Comparison of ENCODE assay signal across 8 cellular contexts in the genomic region with DNA sequence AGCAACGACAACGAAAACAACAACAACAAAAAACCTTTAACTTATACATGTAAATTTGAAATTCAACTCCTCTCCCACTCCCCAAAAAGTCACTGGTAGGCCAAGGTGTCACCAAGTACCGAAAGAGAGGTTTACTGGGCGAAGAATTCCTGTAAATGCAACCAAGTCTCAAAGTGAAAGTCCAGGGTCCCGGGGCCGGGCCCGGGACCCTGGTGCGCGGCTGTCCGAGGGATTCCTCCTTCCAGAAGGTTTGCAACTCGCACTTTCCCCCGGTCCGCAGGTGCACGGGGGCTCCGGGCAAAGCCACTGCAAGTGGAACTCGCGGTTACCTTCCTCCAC. TPM values are rescaled to one million over a fixed set of nuclear protein-coding genes. Genes with fewer than 3 reads are reported as not detected.
DNase-seq lines count a peak whose midpoint lies in the region; ATAC-seq, FAIRE-seq and TF ChIP-seq lines count a peak whose summit lies in the region.

No MANE protein-coding gene starts in this region.

- H3K14ac ChIP-seq in IMR-90 (replicated peaks; ENCODE audit: low read depth, low read length): peak overlapping the region; percentile 96

- peak overlapping the region in 1 of 2 experiments; percentile 79; a peak in 2 of 4 replicates for H4K8ac ChIP-seq in IMR-90 (ENCODE audit: low read depth in 2 of 2, low read length in 2 of 2)

- H3K9ac ChIP-seq in IMR-90 (ENCODE audit: low read depth, low read length): peak overlapping the region; percentile 95
- H3K9ac ChIP-seq in mucosa of stomach (ENCODE audit: low read length): peak overlapping the region; percentile 86

- no peak overlapping the region for H2BK15ac ChIP-seq in IMR-90 (ENCODE audit: low read depth, low read length)

- H4K20me1 ChIP-seq in IMR-90 (ENCODE audit: insufficient read depth, low read length): peaks cover 52% of the 10 kb centered on the region

- peaks cover 11 to 50% of the 10 kb centered on the region in 2 experiments for H3K79me1 ChIP-seq in IMR-90 (ENCODE audit: low read depth in 1 of 2, low read length in 2 of 2)

- no peak for ATAC-seq in IMR-90 (ENCODE audit: low read depth)

- no peak for TF ChIP-seq RAD21 in IMR-90 (IDR thresholded peaks at IDR 0.05; ENCODE audit: low read length)

- in situ Hi-C loops in IMR-90 (cut with MboI; ENCODE audit: low sequenced_read_pairs): loop anchor here (5.0 kb wide), 1 partner anchor 76 kb away; no protein-coding TSS in a partner anchor

- H3K23ac ChIP-seq in IMR-90 (ENCODE audit: low read depth, low read length): peak overlapping the region; percentile 95

- H3K4ac ChIP-seq in IMR-90 (ENCODE audit: low read depth, low read length): peak overlapping the region; percentile 83

- H2AFZ ChIP-seq in IMR-90 (replicated peaks; ENCODE audit: low read length, poor library complexity): peak overlapping the region; percentile 86

- POLR2A ChIA-PET in A673 (lab: Charles Lee; ENCODE audit: low non-redundant PET): no interaction called here
- POLR2A ChIA-PET in IMR-90 (lab: Charles Lee; ENCODE audit: unreplicated experiment): no interaction called here
- POLR2A ChIA-PET in GM10248 (lab: Yijun Ruan, JAX): no interaction called here

- H3K4me2 ChIP-seq in IMR-90 (ENCODE audit: low read depth, low read length): peak overlapping the region; percentile 93

- H3K4me1 ChIP-seq in A673 (ENCODE audit: insufficient read depth, low read length, poor library complexity, severe bottlenecking) (peaks cover 43% of the 10 kb centered on the region), IMR-90 (ENCODE audit: control insufficient read depth, insufficient read depth, low read length) (peaks cover 12% of the 10 kb centered on the region), mucosa of stomach (ENCODE audit: control insufficient read depth, insufficient read depth, low read length) (peaks cover 28% of the 10 kb centered on the region)

- DNase-seq in A673 (ENCODE audit: low spot score) (no peak), IMR-90 (no peak), bronchial epithelial cell (ENCODE audit: low read depth) (no peak), hippocampal formation (lab: John Stamatoyannopoulos, UW) (no peak), D341Med (ENCODE audit: low spot score) (no peak), amygdala (lab: John Stamatoyannopoulos, UW) (no peak), GM10248 (ENCODE audit: extremely low spot score) (no peak)

- dilution Hi-C loops in IMR-90 (cut with HindIII; ENCODE audit: low sequenced_read_pairs, unreplicated experiment): no loop called here

- peaks cover 13% of the 10 kb centered on the region for H3K9me1 ChIP-seq in IMR-90 (ENCODE audit: insufficient read depth, low read length)

- H3K4me3 ChIP-seq in A673 (ENCODE audit: low read depth, low read length, poor library complexity, severe bottlenecking) (peak overlapping the region; percentile 95), IMR-90 (ENCODE audit: insufficient read depth, low read depth, low read length) (peak overlapping the region; percentile 74), bronchial epithelial cell (ENCODE audit: low read depth, low read length) (peak overlapping the region; percentile 73), mucosa of stomach (ENCODE audit: low read length) (peak overlapping the region; percentile 65)

- BruUV-seq in A673 (replicated peaks; lab: Mats Ljungman, UMichigan) (no TSS peak), IMR-90 (replicated peaks; lab: Mats Ljungman, UMichigan) (no TSS peak)

- 0% methylated on average over 5 of the region's 17 CpGs; no CpG with 5 or more reads in 1 of the 2 experiments for WGBS in IMR-90 (ENCODE audit: extremely low coverage in 2 of 2, insufficient read length in 1 of 2), 2 experiments

- peak overlapping the region; percentile 87 for H2BK5ac ChIP-seq in IMR-90 (ENCODE audit: low read depth, low read length, poor library complexity, severe bottlenecking)

- H3K27me3 ChIP-seq in A673 (replicated peaks; ENCODE audit: insufficient read depth, low read depth, low read length, poor library complexity) (no peaks in the 10 kb centered on the region), IMR-90 (ENCODE audit: control insufficient read depth, insufficient read depth, low read length) (no peaks in the 10 kb centered on the region), bronchial epithelial cell (ENCODE audit: control insufficient read depth, insufficient read depth, low read length) (no peaks in the 10 kb centered on the region), mucosa of stomach (ENCODE audit: control insufficient read depth, insufficient read depth, low read length) (no peaks in the 10 kb centered on the region)

- intact Hi-C loops in A673 (cut with micrococcal nuclease; ENCODE audit: unreplicated experiment): no loop called here
- intact Hi-C loops in IMR-90 (cut with micrococcal nuclease): loop anchor here (2.0 to 5.0 kb wide), 5 partner anchors 69 to 266 kb away; no protein-coding TSS in a partner anchor

- CTCF ChIA-PET in A673 (lab: Charles Lee) (no interaction called here), IMR-90 (lab: Yijun Ruan, JAX) (no interaction called here), GM10248 (lab: Yijun Ruan, JAX) (no interaction called here)

- H2BK20ac ChIP-seq in IMR-90 (ENCODE audit: low read depth, low read length): no peak overlapping the region; the same call in 1 of the 2 replicates

- peak overlapping the region; percentile 74 for H3K18ac ChIP-seq in IMR-90 (ENCODE audit: low read depth, low read length)

- TF ChIP-seq CTCF in A673 (conservative IDR thresholded peaks at IDR 0.05; ENCODE audit: low read depth, low read length) (no peak), IMR-90 (conservative IDR thresholded peaks at IDR 0.05; ENCODE audit: low read depth, low read length) (no peak), bronchial epithelial cell (IDR thresholded peaks at IDR 0.05; ENCODE audit: insufficient read depth, low read length, severe bottlenecking) (no peak), GM10248 (IDR thresholded peaks at IDR 0.05; ENCODE audit: control extremely low read depth, extremely low read depth, low read depth, missing control alignments) (no peak)

- H2AK9ac ChIP-seq in IMR-90 (replicated peaks; ENCODE audit: low read depth, low read length, poor library complexity): peak overlapping the region; percentile 94

- H3K9me3 ChIP-seq in A673 (ENCODE audit: low read depth, low read length, poor library complexity, severe bottlenecking) (no peaks in the 10 kb centered on the region), IMR-90 (ENCODE audit: control insufficient read depth, insufficient read depth, low read length) (no peaks in the 10 kb centered on the region), mucosa of stomach (ENCODE audit: control insufficient read depth, low read length) (no peaks in the 10 kb centered on the region)

- H3K27ac ChIP-seq in A673 (ENCODE audit: low read depth, low read length, poor library complexity, severe bottlenecking) (peak overlapping the region; percentile 93), IMR-90 (ENCODE audit: insufficient read depth, low read length) (peak overlapping the region; percentile 73)

- H4K91ac ChIP-seq in IMR-90 (ENCODE audit: insufficient read depth, low read depth, low read length): 0 out of 2 replicates have a peak overlapping the region, but pooled peaks have one; percentile 51

- no peak for FAIRE-seq in bronchial epithelial cell (lab: Jason Lieb, UNC)

- H3K36me3 ChIP-seq in A673 (ENCODE audit: insufficient read depth, low read length, poor library complexity, severe bottlenecking) (no peaks in the 10 kb centered on the region), IMR-90 (ENCODE audit: control insufficient read depth, insufficient read depth, low read length) (no peaks in the 10 kb centered on the region), bronchial epithelial cell (ENCODE audit: control insufficient read depth, insufficient read depth, low read length) (no peaks in the 10 kb centered on the region), mucosa of stomach (ENCODE audit: control insufficient read depth, insufficient read depth, low read length) (no peaks in the 10 kb centered on the region)

- H2BK120ac ChIP-seq in IMR-90 (ENCODE audit: low read depth, low read length): peak overlapping the region; percentile 66

- no peak for TF ChIP-seq POLR2A in IMR-90 (IDR thresholded peaks at IDR 0.05; ENCODE audit: low read depth, low read length)

- H4K5ac ChIP-seq in IMR-90 (ENCODE audit: low read depth, low read length): peak overlapping the region; percentile 56; the same call in 1 of the 2 replicates

- peak overlapping the region; percentile 60; the same call in 1 of the 2 replicates for H2AK5ac ChIP-seq in IMR-90 (ENCODE audit: low read depth, low read length)

- peak overlapping the region; percentile 74 for H3K56ac ChIP-seq in IMR-90 (ENCODE audit: extremely low read depth, insufficient read depth, low read length)

TF ChIP-seq in IMR-90, 13 proteins besides CTCF, POLR2A, EP300 and RAD21:
- TF ChIP-seq CEBPB (IDR thresholded peaks at IDR 0.05; ENCODE audit: low read depth, low read length): no peak
- TF ChIP-seq FOS (IDR thresholded peaks at IDR 0.05; ENCODE audit: low read depth, low read length): no peak
TF ChIP-seq in IMR-90: peak in this region for 0.

RNA-seq across cellular contexts. Expression of a gene that starts 1.1 kb away (rescaled TPM):
- total RNA-seq in A673 (2021) (84.8 and 87.8 TPM in 2 replicates), IMR-90 (2012; rRNA removed) (29.2 and 36.1 TPM in 2 replicates), bronchial epithelial cell (168 and 171 TPM in 2 replicates)
- polyA plus RNA-seq in IMR-90 (2012; rRNA removed): 26.8 and 43.4 TPM in 2 replicates
- polyA plus RNA-seq in IMR-90 (2012; cell fraction: cytosol; rRNA removed): 18.4 and 23.4 TPM in 2 replicates
- 12.5 and 39.5 TPM in 2 replicates for polyA plus RNA-seq in IMR-90 (2012; cell fraction: nucleus; rRNA removed; ENCODE audit: low replicate concordance)
